20 cellular contexts compared by ENCODE assay signal in the genomic region with DNA sequence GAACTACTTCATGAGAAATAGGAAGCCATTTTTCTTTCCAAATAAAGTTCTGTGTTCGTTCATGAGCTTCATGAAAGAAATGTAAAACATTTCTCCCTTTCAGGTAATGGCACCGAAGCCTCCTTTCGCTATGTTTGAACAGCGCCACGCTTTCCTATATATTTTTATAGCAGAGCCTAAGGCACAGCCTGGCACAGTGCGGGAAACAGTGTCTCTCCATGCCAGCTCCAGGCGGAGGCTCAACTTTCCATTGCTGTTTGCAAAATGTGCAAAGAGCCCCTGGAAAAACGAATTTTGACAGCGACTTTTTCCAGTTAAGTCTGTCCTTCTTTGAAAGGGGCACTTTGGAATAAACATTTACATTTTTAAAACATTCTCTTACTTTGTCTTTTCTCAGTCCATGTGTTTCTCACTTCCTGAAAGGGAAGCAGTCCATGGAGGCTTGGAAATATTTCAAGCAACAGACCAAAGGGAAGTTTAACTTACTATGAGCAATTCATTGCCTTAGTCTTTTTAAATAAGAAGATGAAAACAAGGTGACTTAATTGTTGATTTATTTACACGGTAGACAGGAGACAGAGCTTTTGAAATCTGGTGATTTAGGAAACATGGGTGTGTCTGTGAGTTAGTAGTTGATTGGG. TPM values are rescaled to one million over a fixed set of nuclear protein-coding genes. Genes with fewer than 3 reads are reported as not detected.
DNase-seq lines count a peak whose midpoint lies in the region; ATAC-seq, FAIRE-seq and TF ChIP-seq lines count a peak whose summit lies in the region.
"Had no signal": no experiment of that assay in that cellular context is flagged by ENCODE, and none has a peak within 500 bp of the region (broad histone marks: within the 10 kb centered on the region; RNA-seq: fewer than 3 reads in every experiment).

No MANE protein-coding gene starts in this region.

- DNase-seq in GM23248, result peak; percentile 12
- DNase-seq in K562 (ENCODE audit: extremely low read depth in 1 of 4, low spot score in 3 of 4), result no peak
- no peak for DNase-seq in keratinocyte (ENCODE audit: low read depth, low spot score)
- DNase-seq in WERI-Rb-1, result no peak
- DNase-seq in foreskin melanocyte, result no peak
- no peak for DNase-seq in globus pallidus (ENCODE audit: low spot score)
- no peak for DNase-seq in DMS153 (lab: John Stamatoyannopoulos, UW)
- DNase-seq: ACHN, AML-193, DMS 273 treated with DMSO at 0.1 percent for 48 hours, H9, NCI-H1417, NCI-H187 treated with DMSO at 0.1 percent for 48 hours, NCI-H446, NCI-H69 had no signal

- H3K79me2 ChIP-seq in ACC112 (ENCODE audit: control insufficient read depth, insufficient read depth, low read length, unreplicated experiment) (no peaks in the 10 kb centered on the region), GM23248 (ENCODE audit: insufficient read depth) (no peaks in the 10 kb centered on the region), K562 (ENCODE audit: control insufficient read depth, insufficient read depth, low read length) (no peaks in the 10 kb centered on the region), keratinocyte (ENCODE audit: control insufficient read depth, insufficient read depth, low read length) (no peaks in the 10 kb centered on the region)

- no peak for TF ChIP-seq RAD21 in K562 (CRISPR knock-in tag; conservative IDR thresholded peaks at IDR 0.05 in 1 of 2, IDR thresholded peaks at IDR 0.05 in 1 of 2)

- BruUV-seq in K562 (replicated peaks; lab: Mats Ljungman, UMichigan), result no TSS peak

- H3K9ac ChIP-seq in GM23248 (no peak overlapping the region), K562 (ENCODE audit: insufficient read depth in 1 of 2, low read depth in 2 of 2, low read length in 2 of 2) (no peak overlapping the region), keratinocyte (ENCODE audit: control insufficient read depth, extremely low read depth, insufficient read depth, low read length) (no peak overlapping the region)

- peak; percentile 20; the same call in 1 of the 3 replicates for ATAC-seq in K562

- H3K27me3 ChIP-seq in ACC112 (ENCODE audit: insufficient read depth, low read length) (no peaks in the 10 kb centered on the region), GM23248 (replicated peaks; ENCODE audit: insufficient read depth) (no peaks in the 10 kb centered on the region), K562 (ENCODE audit: control insufficient read depth in 2 of 2, insufficient read depth in 2 of 2, low read length in 2 of 2) (peaks cover 20 to 33% of the 10 kb centered on the region in 2 experiments), keratinocyte (ENCODE audit: control insufficient read depth, extremely low read depth, insufficient read depth, low read length) (no peaks in the 10 kb centered on the region), WERI-Rb-1 (ENCODE audit: insufficient read depth, low read depth, severe bottlenecking) (no peaks in the 10 kb centered on the region)

- dilution Hi-C loops in keratinocyte (cut with MboI; ENCODE audit: extremely low pct_ligation_motif_present, low sequenced_read_pairs), result no loop called here

- no peak overlapping the region for H3K4me2 ChIP-seq in GM23248 (ENCODE audit: unreplicated experiment)
- H3K4me2 ChIP-seq in K562 (ENCODE audit: insufficient read depth, low read length), result peak overlapping the region; percentile 46
- H3K4me2 ChIP-seq in keratinocyte (ENCODE audit: control insufficient read depth, extremely low read depth, insufficient read depth, low read depth, low read length), result no peak overlapping the region

- no peaks in the 10 kb centered on the region for H3K9me2 ChIP-seq in GM23248 (ENCODE audit: insufficient read depth)

- TF ChIP-seq CTCF in K562 (IDR thresholded peaks at IDR 0.05 in 2 of 3, conservative IDR thresholded peaks at IDR 0.05 in 1 of 3; ENCODE audit: insufficient read depth in 2 of 3, low read depth in 1 of 3, low read length in 3 of 3) (no peak), keratinocyte (optimal IDR thresholded peaks at IDR 0.05 in 1 of 3, IDR thresholded peaks at IDR 0.05 in 1 of 3, conservative IDR thresholded peaks at IDR 0.05 in 1 of 3; ENCODE audit: extremely low read depth in 1 of 3, insufficient read depth in 2 of 3, low read length in 3 of 3) (no peak), WERI-Rb-1 (IDR thresholded peaks at IDR 0.05; ENCODE audit: low read depth, low read length) (no peak)

- POLR2A ChIA-PET in K562 (lab: Yijun Ruan, JAX), result interaction anchor here (1.1 kb wide), 1 partner anchor 10 kb away, joined by 4 read pairs; no protein-coding TSS in a partner anchor

- TF ChIP-seq EP300 in K562 (IDR thresholded peaks at IDR 0.05; ENCODE audit: low read length), result no peak

- peak overlapping the region; percentile 38 for H2AFZ ChIP-seq in ACC112 (ENCODE audit: low read length, unreplicated experiment)
- H2AFZ ChIP-seq in GM23248, result 0 out of 2 replicates have a peak overlapping the region, but pooled peaks have one; percentile 24
- peak overlapping the region; percentile 76 for H2AFZ ChIP-seq in K562 (ENCODE audit: low read depth, low read length)
- H2AFZ ChIP-seq in keratinocyte (ENCODE audit: control insufficient read depth, low read length), result peak overlapping the region; percentile 17

- no peak for FAIRE-seq in K562 (lab: Jason Lieb, UNC)
- no peak for FAIRE-seq in keratinocyte (lab: Jason Lieb, UNC)
- FAIRE-seq: GM19239 had no signal

- H3F3A ChIP-seq in GM23248 (ENCODE audit: insufficient read depth), result 0 out of 2 replicates have a peak, but pooled peaks cover 3% of the 10 kb centered on the region

- H3K4me3 ChIP-seq in ACC112 (ENCODE audit: low read depth, low read length) (no peak overlapping the region), GM23248 (no peak overlapping the region), K562 (no peak overlapping the region), keratinocyte (ENCODE audit: control insufficient read depth in 2 of 3, extremely low read depth in 1 of 3, insufficient read depth in 2 of 3, low read depth in 1 of 3, low read length in 3 of 3) (peak overlapping the region in 1 of 3 experiments; percentile 4), WERI-Rb-1 (ENCODE audit: low read depth, low read length) (no peak overlapping the region)

- no peak for TF ChIP-seq POLR2A in K562 (conservative IDR thresholded peaks at IDR 0.05)

- CTCF ChIA-PET in K562 (lab: Yijun Ruan, JAX; ENCODE audit: low intra/inter-chr PET ratio), result no interaction called here

- in situ Hi-C loops in GM23248 (cut with MboI), result no loop called here
- in situ Hi-C loops in K562 (cut with MboI), result no loop called here

- H3K27ac ChIP-seq in ACC112 (ENCODE audit: low read depth, low read length) (no peak overlapping the region), GM23248 (no peak overlapping the region), K562 (ENCODE audit: extremely low read depth, low read depth, low read length) (no peak overlapping the region), keratinocyte (ENCODE audit: control insufficient read depth, insufficient read depth, low read length) (no peak overlapping the region), WERI-Rb-1 (no peak overlapping the region)

- no peaks in the 10 kb centered on the region for H3K9me1 ChIP-seq in K562 (ENCODE audit: control insufficient read depth, insufficient read depth, low read length)
- H3K9me1 ChIP-seq in keratinocyte (ENCODE audit: control insufficient read depth, extremely low read depth, insufficient read depth, low read length), result no peaks in the 10 kb centered on the region

- 65 to 67% methylated on average over 10 of the region's 10 CpGs for WGBS in GM23248 (ENCODE audit: low coverage in 1 of 2, low lambda C conversion rate in 2 of 2, missing lambda C conversion rate in 2 of 2), 2 experiments
- 5% methylated on average over 10 of the region's 10 CpGs for WGBS in K562 (ENCODE audit: insufficient coverage, low coverage, missing lambda C conversion rate)

- no peaks in the 10 kb centered on the region for H4K20me1 ChIP-seq in GM23248 (ENCODE audit: insufficient read depth)
- no peaks in the 10 kb centered on the region for H4K20me1 ChIP-seq in K562 (replicated peaks; ENCODE audit: control insufficient read depth, insufficient read depth, low read length)
- no peaks in the 10 kb centered on the region for H4K20me1 ChIP-seq in keratinocyte (ENCODE audit: control insufficient read depth, extremely low read depth, insufficient read depth, low read length)

- H3K36me3 ChIP-seq in ACC112 (ENCODE audit: insufficient read depth, low read length) (no peaks in the 10 kb centered on the region), GM23248 (ENCODE audit: low read depth) (no peaks in the 10 kb centered on the region), K562 (ENCODE audit: control insufficient read depth, insufficient read depth, low read length) (no peaks in the 10 kb centered on the region), keratinocyte (ENCODE audit: control insufficient read depth in 2 of 2, extremely low read depth in 1 of 2, insufficient read depth in 2 of 2, low read length in 2 of 2) (no peaks in the 10 kb centered on the region), WERI-Rb-1 (no peaks in the 10 kb centered on the region)

- no peaks in the 10 kb centered on the region for H3K4me1 ChIP-seq in ACC112 (ENCODE audit: control insufficient read depth, insufficient read depth, low read length, unreplicated experiment)
- peaks cover 6% of the 10 kb centered on the region; the same call in 1 of the 2 replicates for H3K4me1 ChIP-seq in GM23248 (ENCODE audit: insufficient read depth)
- H3K4me1 ChIP-seq in K562 (replicated peaks in 1 of 2; ENCODE audit: control insufficient read depth in 2 of 2, insufficient read depth in 2 of 2, low read length in 2 of 2), result peaks cover 0 to 5% of the 10 kb centered on the region in 2 experiments; a peak in 1 of 5 replicates
- no peaks in the 10 kb centered on the region for H3K4me1 ChIP-seq in keratinocyte (ENCODE audit: control insufficient read depth, extremely low read depth, insufficient read depth, low read length)

- intact Hi-C loops in K562 (cut with micrococcal nuclease), result no loop called here

- H3K9me3 ChIP-seq in GM23248 (ENCODE audit: low read depth) (no peaks in the 10 kb centered on the region), K562 (replicated peaks; ENCODE audit: control insufficient read depth, insufficient read depth, low read depth, low read length) (no peaks in the 10 kb centered on the region), keratinocyte (ENCODE audit: control insufficient read depth, low read depth, low read length) (no peaks in the 10 kb centered on the region), WERI-Rb-1 (ENCODE audit: severe bottlenecking) (no peaks in the 10 kb centered on the region)

RNA-seq across cellular contexts. Expression of gene CCN6, which starts 0.7 kb away (rescaled TPM):
- total RNA-seq in GM23248 (2014; rRNA removed; shearing (Covaris generic)), result not detected in 2 replicates
- polyA plus RNA-seq in GM23248 (2016; fragmentation: Nextera tagmentation; extraction: Ambion mirVana) (0.48 and 0.57 TPM in 2 replicates), K562 (2011; rRNA removed) (0.16 and 0.21 TPM in 2 replicates), K562 (2014; fragmentation: Illumina TruSeq; extraction: Trizol) (0.04 and 0.08 TPM in 2 replicates), K562 (2014; fragmentation: Nextera tagmentation; extraction: Ambion mirVana) (under 1 TPM; 0.48 to 0.62 TPM), K562 (2014; rRNA removed) (0.11 and 0.13 TPM in 2 replicates), keratinocyte (0.46 to 0.90 TPM (median 0.50 TPM) in 3 replicates)
- total RNA-seq in K562 (2011; cell fraction: chromatin; rRNA removed; ENCODE audit: low replicate concordance), result 0.09 TPM in 1 of 2 replicates, not detected in the other
- total RNA-seq in K562 (2011; cell fraction: nucleolus; rRNA removed), result not detected in 2 replicates
- not detected in 2 replicates for total RNA-seq in K562 (2011; cell fraction: nucleoplasm; rRNA removed)
- total RNA-seq in K562 (2014; rRNA removed) (not detected in 2 replicates), K562 (2014; rRNA removed; fragmentation: Illumina TruSeq; extraction: Trizol) (not detected in 2 replicates), K562 (2015; rRNA removed; fragmentation: Illumina TruSeq; extraction: Trizol) (0.11 and 0.19 TPM in 2 replicates), K562 (2021) (0.47 TPM in 1 of 2 replicates, not detected in the other)
- polyA plus RNA-seq in K562 (2011; cell fraction: cytosol; rRNA removed), result 0.09 and 0.21 TPM in 2 replicates
- 0.21 TPM in 1 of 2 replicates, not detected in the other for polyA plus RNA-seq in K562 (2011; cell fraction: nucleus; rRNA removed)
- polyA plus RNA-seq in K562 (2012), result 0.29 and 0.91 TPM in 2 replicates
- polyA minus RNA-seq in K562 (2011; rRNA and poly(A)+ RNA removed), result 0.25 TPM in 1 of 2 replicates, not detected in the other
- not detected in 2 replicates for polyA minus RNA-seq in K562 (2011; cell fraction: cytosol; rRNA and poly(A)+ RNA removed)
- 0.40 TPM in 1 of 2 replicates, not detected in the other for polyA minus RNA-seq in K562 (2011; cell fraction: nucleus; rRNA and poly(A)+ RNA removed)
- 1.3 TPM for polyA plus RNA-seq in keratinocyte (2011; ENCODE audit: low read depth)
- polyA plus RNA-seq in keratinocyte (2011; cell fraction: cytosol; rRNA removed), result 0.31 and 0.43 TPM in 2 replicates
- 0.19 and 0.76 TPM in 2 replicates for polyA plus RNA-seq in keratinocyte (2011; cell fraction: nucleus; rRNA removed)
- polyA plus RNA-seq in keratinocyte (2012; ENCODE audit: low replicate concordance), result 0.63 and 0.80 TPM in 2 replicates
- polyA minus RNA-seq in keratinocyte, result 0.13 to 0.77 TPM in 2 of 3 replicates, not detected in the other
- not detected for polyA minus RNA-seq in keratinocyte (2011; cell fraction: cytosol; rRNA and poly(A)+ RNA removed)
- polyA minus RNA-seq in keratinocyte (2011; cell fraction: nucleus; rRNA and poly(A)+ RNA removed), result 0.31 TPM in 1 of 2 replicates, not detected in the other
- total RNA-seq: H9, LHCN-M2 had no signal
- polyA plus RNA-seq: CD14-positive monocyte, IgD-negative memory B cell had no signal

RNA-seq across cellular contexts. Expression of gene TUBE1, which starts 32.6 kb away (rescaled TPM):
- 42.7 and 54.9 TPM in 2 replicates for total RNA-seq in GM23248 (2014; rRNA removed; shearing (Covaris generic))
- 39.0 and 41.5 TPM in 2 replicates for polyA plus RNA-seq in GM23248 (2016; fragmentation: Nextera tagmentation; extraction: Ambion mirVana)
- total RNA-seq in K562 (2011; cell fraction: chromatin; rRNA removed; ENCODE audit: low replicate concordance), result 56.2 and 157 TPM in 2 replicates
- total RNA-seq in K562 (2011; cell fraction: nucleolus; rRNA removed), result 30.2 and 37.0 TPM in 2 replicates
- total RNA-seq in K562 (2011; cell fraction: nucleoplasm; rRNA removed), result 68.5 and 112 TPM in 2 replicates
- 35.0 TPM in 2 replicates for total RNA-seq in K562 (2014; rRNA removed)
- 39.1 and 39.6 TPM in 2 replicates for total RNA-seq in K562 (2014; rRNA removed; fragmentation: Illumina TruSeq; extraction: Trizol)
- total RNA-seq in K562 (2015; rRNA removed; fragmentation: Illumina TruSeq; extraction: Trizol), result 17.2 and 21.8 TPM in 2 replicates
- total RNA-seq in K562 (2021), result 21.7 and 22.2 TPM in 2 replicates
- polyA plus RNA-seq in K562 (2011; rRNA removed), result 58.4 and 67.9 TPM in 2 replicates
- 7.1 and 21.4 TPM in 2 replicates for polyA plus RNA-seq in K562 (2011; cell fraction: cytosol; rRNA removed)
- 60.5 and 104 TPM in 2 replicates for polyA plus RNA-seq in K562 (2011; cell fraction: nucleus; rRNA removed)
- polyA plus RNA-seq in K562 (2012), result 10.0 and 20.1 TPM in 2 replicates
- 30.2 and 30.8 TPM in 2 replicates for polyA plus RNA-seq in K562 (2014; fragmentation: Illumina TruSeq; extraction: Trizol)
- polyA plus RNA-seq in K562 (2014; fragmentation: Nextera tagmentation; extraction: Ambion mirVana), result 10 to 100 TPM; 18.9 to 21.6 TPM
- 36.9 and 41.2 TPM in 2 replicates for polyA plus RNA-seq in K562 (2014; rRNA removed)
- 35.5 and 53.3 TPM in 2 replicates for polyA minus RNA-seq in K562 (2011; rRNA and poly(A)+ RNA removed)
- polyA minus RNA-seq in K562 (2011; cell fraction: cytosol; rRNA and poly(A)+ RNA removed), result 9.9 and 12.3 TPM in 2 replicates
- polyA minus RNA-seq in K562 (2011; cell fraction: nucleus; rRNA and poly(A)+ RNA removed), result 64.0 and 118 TPM in 2 replicates
- polyA plus RNA-seq in keratinocyte, result 6.3 to 15.4 TPM (median 11.0 TPM) in 3 replicates
- 12.8 TPM for polyA plus RNA-seq in keratinocyte (2011; ENCODE audit: low read depth)
- polyA plus RNA-seq in keratinocyte (2011; cell fraction: cytosol; rRNA removed), result 4.4 and 8.8 TPM in 2 replicates
- 15.4 and 21.8 TPM in 2 replicates for polyA plus RNA-seq in keratinocyte (2011; cell fraction: nucleus; rRNA removed)
- 7.8 and 15.5 TPM in 2 replicates for polyA plus RNA-seq in keratinocyte (2012; ENCODE audit: low replicate concordance)
- polyA minus RNA-seq in keratinocyte, result 3.5 to 7.0 TPM (median 4.2 TPM) in 3 replicates
- 3.5 TPM for polyA minus RNA-seq in keratinocyte (2011; cell fraction: cytosol; rRNA and poly(A)+ RNA removed)
- 8.7 and 11.1 TPM in 2 replicates for polyA minus RNA-seq in keratinocyte (2011; cell fraction: nucleus; rRNA and poly(A)+ RNA removed)

RNA-seq across cellular contexts. Expression of gene FAM229B, which starts 32.8 kb away (rescaled TPM):
- 11.9 and 12.0 TPM in 2 replicates for total RNA-seq in GM23248 (2014; rRNA removed; shearing (Covaris generic))
- polyA plus RNA-seq in GM23248 (2016; fragmentation: Nextera tagmentation; extraction: Ambion mirVana), result 53.9 and 57.3 TPM in 2 replicates
- total RNA-seq in K562 (2011; cell fraction: chromatin; rRNA removed; ENCODE audit: low replicate concordance), result 0.56 TPM in 1 of 2 replicates, not detected in the other
- total RNA-seq in K562 (2011; cell fraction: nucleolus; rRNA removed), result 0.26 and 0.50 TPM in 2 replicates
- 0.44 and 0.53 TPM in 2 replicates for total RNA-seq in K562 (2011; cell fraction: nucleoplasm; rRNA removed)
- total RNA-seq in K562 (2014; rRNA removed), result 4.0 and 5.9 TPM in 2 replicates
- total RNA-seq in K562 (2014; rRNA removed; fragmentation: Illumina TruSeq; extraction: Trizol), result 5.3 and 5.8 TPM in 2 replicates
- total RNA-seq in K562 (2015; rRNA removed; fragmentation: Illumina TruSeq; extraction: Trizol), result 3.3 and 3.5 TPM in 2 replicates
- total RNA-seq in K562 (2021), result 4.0 and 4.3 TPM in 2 replicates
- polyA plus RNA-seq in K562 (2011; rRNA removed), result 10.4 and 17.4 TPM in 2 replicates
- 5.7 and 7.7 TPM in 2 replicates for polyA plus RNA-seq in K562 (2011; cell fraction: cytosol; rRNA removed)
- polyA plus RNA-seq in K562 (2011; cell fraction: nucleus; rRNA removed), result 3.4 and 3.8 TPM in 2 replicates
- polyA plus RNA-seq in K562 (2012), result 4.5 and 4.6 TPM in 2 replicates
- 5.1 and 5.8 TPM in 2 replicates for polyA plus RNA-seq in K562 (2014; fragmentation: Illumina TruSeq; extraction: Trizol)
- polyA plus RNA-seq in K562 (2014; fragmentation: Nextera tagmentation; extraction: Ambion mirVana), result 10 to 100 TPM; 12.6 to 14.6 TPM
- polyA plus RNA-seq in K562 (2014; rRNA removed), result 5.7 and 8.2 TPM in 2 replicates
- 1.5 and 2.5 TPM in 2 replicates for polyA minus RNA-seq in K562 (2011; rRNA and poly(A)+ RNA removed)
- polyA minus RNA-seq in K562 (2011; cell fraction: cytosol; rRNA and poly(A)+ RNA removed), result 3.7 TPM in 1 of 2 replicates, not detected in the other
- 0.40 and 0.44 TPM in 2 replicates for polyA minus RNA-seq in K562 (2011; cell fraction: nucleus; rRNA and poly(A)+ RNA removed)
- 8.9 to 15.0 TPM (median 12.1 TPM) in 3 replicates for polyA plus RNA-seq in keratinocyte
- polyA plus RNA-seq in keratinocyte (2011; ENCODE audit: low read depth), result not detected
- polyA plus RNA-seq in keratinocyte (2011; cell fraction: cytosol; rRNA removed), result 15.2 and 19.0 TPM in 2 replicates
- polyA plus RNA-seq in keratinocyte (2011; cell fraction: nucleus; rRNA removed), result 5.0 and 7.8 TPM in 2 replicates
- 4.5 and 11.0 TPM in 2 replicates for polyA plus RNA-seq in keratinocyte (2012; ENCODE audit: low replicate concordance)
- polyA minus RNA-seq in keratinocyte, result 3.5 to 4.6 TPM (median 3.5 TPM) in 3 replicates
- not detected for polyA minus RNA-seq in keratinocyte (2011; cell fraction: cytosol; rRNA and poly(A)+ RNA removed)
- polyA minus RNA-seq in keratinocyte (2011; cell fraction: nucleus; rRNA and poly(A)+ RNA removed), result 0.42 and 0.62 TPM in 2 replicates

Comparison
In these comparisons a context has a peak if more than half of its experiments do, and no peak if none do; other contexts are left out.
1. H2AFZ ChIP-seq: peak in every context shown above with its lines; median percentile 76 in K562; 38 in ACC112; 24 in GM23248; 17 in keratinocyte.